ENCODE assay signal across 10 cellular contexts in the genomic region with DNA sequence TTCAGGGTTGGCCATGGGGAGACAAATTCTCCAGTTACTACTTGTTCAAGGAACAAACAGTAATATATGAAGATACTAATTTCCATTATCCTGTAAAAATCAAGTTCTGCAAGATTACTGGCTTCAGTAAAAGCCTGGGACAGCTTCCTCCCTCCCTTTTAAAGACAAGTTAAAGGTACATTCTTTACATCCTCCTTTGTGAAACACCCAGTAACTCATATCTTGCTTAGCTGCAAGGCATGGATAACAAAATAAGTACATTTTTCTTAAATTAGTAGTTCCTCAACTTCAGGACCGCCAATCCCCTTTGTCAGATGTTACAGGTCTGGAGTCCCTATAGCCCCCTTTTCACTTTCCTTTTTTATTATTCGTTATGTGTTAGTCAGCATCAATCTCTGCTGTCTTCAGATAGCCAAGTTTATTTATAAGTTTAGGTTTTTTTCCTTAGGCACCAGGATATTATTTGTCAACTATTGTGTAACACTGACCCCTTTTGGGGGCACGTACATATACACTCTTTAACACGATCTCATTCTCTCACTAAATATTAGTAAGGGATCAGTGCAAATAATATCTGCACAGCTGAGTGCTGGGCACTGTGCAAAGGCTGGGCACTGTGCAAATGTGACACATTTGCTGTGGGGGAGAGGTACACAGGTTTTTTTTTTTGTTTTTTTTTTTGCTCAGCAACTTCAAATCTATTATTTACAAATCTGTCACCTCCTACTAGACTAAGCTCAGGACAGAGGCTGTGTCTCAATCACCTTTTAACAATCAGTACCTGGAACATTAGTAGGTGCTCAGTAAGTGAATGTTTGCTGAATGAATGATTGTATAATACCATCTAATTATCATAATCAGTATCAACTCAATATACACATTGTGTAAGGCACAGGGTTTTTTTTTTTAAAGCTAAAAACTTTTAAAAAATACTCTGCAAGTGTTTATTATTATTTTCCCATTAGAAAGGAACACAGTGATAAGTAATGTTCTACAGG. TPM values are rescaled to one million over a fixed set of nuclear protein-coding genes. Genes with fewer than 3 reads are reported as not detected.
DNase-seq lines count a peak whose midpoint lies in the region; ATAC-seq and TF ChIP-seq lines count a peak whose summit lies in the region.
"Had no signal": no experiment of that assay in that cellular context is flagged by ENCODE, and none has a peak within 500 bp of the region (broad histone marks: within the 10 kb centered on the region; RNA-seq: fewer than 3 reads in every experiment).

No MANE protein-coding gene starts in this region.

- peak overlapping the region; percentile 63 for H3K27ac ChIP-seq in parathyroid adenoma

- H3K36me3 ChIP-seq in parathyroid adenoma (ENCODE audit: control insufficient read depth, insufficient read depth, low read length): no peaks in the 10 kb centered on the region

- no peak overlapping the region for H2AFZ ChIP-seq in parathyroid adenoma

- no peak overlapping the region for H3K9ac ChIP-seq in parathyroid adenoma

- H3K27me3 ChIP-seq in parathyroid adenoma (ENCODE audit: control insufficient read depth, insufficient read depth, low read length): no peaks in the 10 kb centered on the region

- no peak overlapping the region for H3K4me3 ChIP-seq in epithelial cell of esophagus (ENCODE audit: low read length)
- H3K4me3 ChIP-seq in parathyroid adenoma (ENCODE audit: low read depth, low read length): no peak overlapping the region
- H3K4me3 ChIP-seq: lung had no signal

- intact Hi-C loops in posterior cingulate gyrus (cut with DNase I): loop anchor here (5.0 to 10.0 kb wide), 2 partner anchors 34 to 328 kb away; no protein-coding TSS in a partner anchor
- intact Hi-C loops in sciatic nerve (cut with DNase I): no loop called here

- peaks cover 18% of the 10 kb centered on the region for H3K4me1 ChIP-seq in parathyroid adenoma

- ATAC-seq in GM21528 (IDR thresholded peaks at IDR 0.05; ENCODE audit: low FRiP score, unreplicated experiment): no peak
- ATAC-seq in sciatic nerve: no peak

- no peak for DNase-seq in GM10266 (ENCODE audit: extremely low spot score)
- peak; percentile 22 for DNase-seq in OCI-M1 (lab: John Stamatoyannopoulos, UW)
- peak; percentile 16 for DNase-seq in epithelial cell of esophagus (ENCODE audit: low read depth)
- no peak for DNase-seq in posterior cingulate gyrus
- no peak for DNase-seq in sciatic nerve (ENCODE audit: low spot score)
- DNase-seq in glomerular visceral epithelial cell (ENCODE audit: extremely low spot score): no peak
- DNase-seq: cerebellar nuclear complex had no signal

- peak; percentile 29 for TF ChIP-seq CTCF in GM10266 (IDR thresholded peaks at IDR 0.05; ENCODE audit: control insufficient read depth, insufficient read depth, low read depth, missing control alignments)
- TF ChIP-seq CTCF in epithelial cell of esophagus (IDR thresholded peaks at IDR 0.05; ENCODE audit: insufficient read depth, low read depth, low read length, missing control alignments): no peak
- no peak for TF ChIP-seq CTCF in parathyroid adenoma (IDR thresholded peaks at IDR 0.05)

- peak overlapping the region; percentile 49 for H3K4me2 ChIP-seq in parathyroid adenoma (ENCODE audit: low read length)

- no peaks in the 10 kb centered on the region for H3K9me3 ChIP-seq in parathyroid adenoma (ENCODE audit: control insufficient read depth, low read length)

- peaks cover 7% of the 10 kb centered on the region for H3K79me2 ChIP-seq in parathyroid adenoma

RNA-seq across cellular contexts. Expression of a gene that starts 9.6 kb away (rescaled TPM):
- 33.7 TPM for total RNA-seq in sciatic nerve

RNA-seq across cellular contexts. Expression of a gene that starts 55.0 kb away (rescaled TPM):
- total RNA-seq in sciatic nerve: 249 TPM

Comparison
In these comparisons a context has a peak if more than half of its experiments do, and no peak if none do; other contexts are left out.
1. DNase-seq: peak in OCI-M1 (single experiment) and epithelial cell of esophagus (single experiment); none in GM10266 (single experiment), posterior cingulate gyrus (0 of 10), sciatic nerve (single experiment) and glomerular visceral epithelial cell (single experiment).